In the genomic region with DNA sequence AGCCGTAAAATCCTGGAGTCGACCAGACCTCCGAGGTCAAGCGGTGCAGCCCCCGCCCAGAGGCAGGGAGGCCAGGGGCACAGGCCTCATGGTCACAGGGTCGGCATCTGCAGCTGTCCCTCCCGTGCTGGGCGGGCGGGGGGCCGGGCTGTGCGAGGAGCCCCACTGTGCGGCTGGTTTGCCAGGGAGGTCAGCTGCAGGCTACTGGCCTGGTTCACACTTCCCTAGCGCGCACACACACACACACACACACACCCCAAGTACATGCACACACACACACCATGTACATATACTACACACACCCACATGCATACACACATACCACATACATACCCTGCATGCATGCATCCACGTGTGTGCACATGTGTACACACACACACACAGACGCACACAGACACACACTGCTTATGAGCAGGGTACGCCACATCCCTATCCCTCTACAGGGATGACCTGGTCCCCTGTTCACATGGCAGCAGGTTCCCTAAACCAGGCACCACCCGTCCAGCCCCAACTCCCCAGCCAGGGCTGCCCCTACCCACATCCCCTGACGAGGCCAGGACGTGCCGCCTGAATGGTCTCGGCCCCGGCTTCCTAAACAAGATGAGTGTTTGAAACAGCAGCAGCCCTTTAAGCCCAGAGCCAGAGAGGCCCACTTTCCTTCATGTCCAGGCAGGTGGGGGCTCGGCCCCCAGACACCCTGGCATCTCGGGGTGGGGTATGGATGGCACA, we compare ENCODE assay signal across 13 cellular contexts.
A peak's percentile ranks its signal among the peaks of the same experiment; 100 is the strongest.
DNase-seq lines count a peak whose midpoint lies in the region; ATAC-seq and TF ChIP-seq lines count a peak whose summit lies in the region.
"Had no signal": no experiment of that assay in that cellular context is flagged by ENCODE, and none has a peak within 500 bp of the region (broad histone marks: within the 10 kb centered on the region; RNA-seq: fewer than 3 reads in every experiment).

No MANE protein-coding gene starts in this region.

- CTCF ChIA-PET in WTC11 (lab: Charles Lee) = interaction anchor here (1.2 to 2.5 kb wide), 5 partner anchors 17 to 109 kb away, joined by 3 to 13 read pairs (median 4); no protein-coding TSS in a partner anchor

- no peaks in the 10 kb centered on the region for H3K9me3 ChIP-seq in right cardiac atrium (ENCODE audit: control insufficient read depth, low read length)
- H3K9me3 ChIP-seq in tibial nerve = no peaks in the 10 kb centered on the region
- H3K9me3 ChIP-seq: colonic mucosa had no signal

- H3K4me1 ChIP-seq in right cardiac atrium (ENCODE audit: control insufficient read depth, insufficient read depth, low read length) (no peaks in the 10 kb centered on the region), tibial nerve (peaks cover 0 to 31% (median 15%) of the 10 kb centered on the region in 4 donors)
- H3K4me1 ChIP-seq: colonic mucosa had no signal

- intact Hi-C loops in right cardiac atrium (cut with DNase I) (no loop called here), cardiac septum (cut with DNase I) (loop anchor here (5.0 kb wide), 1 partner anchor 49 kb away; no protein-coding TSS in a partner anchor)

- no peak for TF ChIP-seq EP300 in tibial nerve (IDR thresholded peaks at IDR 0.05)

- peak; percentile 2 to 8 for ATAC-seq in right cardiac atrium
- ATAC-seq in WTC11 = no peak
- no peak for ATAC-seq in GM21529 (IDR thresholded peaks at IDR 0.05; ENCODE audit: unreplicated experiment)
- ATAC-seq in GM18867 (IDR thresholded peaks at IDR 0.05; ENCODE audit: unreplicated experiment) = no peak

- H3K27me3 Mint-ChIP-seq in WTC11 (ENCODE audit: low read depth) (no peaks in the 10 kb centered on the region), nephron (ENCODE audit: low read depth) (no peaks in the 10 kb centered on the region)

- H3K27ac ChIP-seq in right cardiac atrium (ENCODE audit: low read length) = no peak overlapping the region
- peak overlapping the region in 1 of 4 donors; percentile 65 for H3K27ac ChIP-seq in tibial nerve
- H3K27ac ChIP-seq: colonic mucosa had no signal

- DNase-seq in right cardiac atrium = peak in 1 of 3 donors; percentile 34
- no peak for DNase-seq in cardiac septum (ENCODE audit: low spot score)
- no peak for DNase-seq in WTC11 (ENCODE audit: low spot score)
- DNase-seq in mucosa of gallbladder (ENCODE audit: low spot score) = no peak
- DNase-seq in tibial nerve (ENCODE audit: low spot score in 2 of 2) = no peak
- DNase-seq: activated CD4-positive, alpha-beta T cell treated with anti-CD3 and anti-CD28 coated beads for 4 hours had no signal

- H3K27ac Mint-ChIP-seq in WTC11 = peak overlapping the region; percentile 63; the same call in 1 of the 2 replicates
- peak overlapping the region; percentile 93 to 98 (median 96) for H3K27ac Mint-ChIP-seq in nephron
- H3K27ac Mint-ChIP-seq: T-helper 1 cell treated with Interleukin-12 subunit alpha and Interleukin-12 subunit beta and Interleukin-4 antibody, amounts not matched to agents 30 μg/mL and 1 μg/mL, for 36 hours had no signal

- TF ChIP-seq POLR2A in tibial nerve (IDR thresholded peaks at IDR 0.05) = no peak

- H3K4me1 Mint-ChIP-seq in WTC11 (peaks cover 27% of the 10 kb centered on the region), nephron (peaks cover 78% of the 10 kb centered on the region)

- 86% methylated on average over 25 of the region's 25 CpGs for WGBS in right cardiac atrium
- 58 to 86% methylated on average over 9 to 20 of the region's 25 CpGs for WGBS in tibial nerve, 2 donors

- POLR2A ChIA-PET in WTC11 (lab: Charles Lee) = no interaction called here

- H3K4me3 Mint-ChIP-seq in WTC11 = no peak overlapping the region
- H3K4me3 Mint-ChIP-seq in nephron = peak overlapping the region; percentile 36 to 67 (median 62)
- H3K4me3 Mint-ChIP-seq: T-helper 1 cell treated with Interleukin-12 subunit alpha and Interleukin-12 subunit beta and Interleukin-4 antibody, amounts not matched to agents 30 μg/mL and 1 μg/mL, for 36 hours had no signal

- H3K4me3 ChIP-seq in right cardiac atrium (ENCODE audit: low read length) (no peak overlapping the region), tibial nerve (no peak overlapping the region)
- H3K4me3 ChIP-seq: lung, smooth muscle cell had no signal

- no peaks in the 10 kb centered on the region for H3K27me3 ChIP-seq in right cardiac atrium (ENCODE audit: control insufficient read depth, insufficient read depth)
- no peaks in the 10 kb centered on the region for H3K27me3 ChIP-seq in tibial nerve
- H3K27me3 ChIP-seq: colonic mucosa had no signal

- no peaks in the 10 kb centered on the region for H3K36me3 ChIP-seq in tibial nerve
- H3K36me3 ChIP-seq: colonic mucosa had no signal

- 0 out of 2 replicates have a peak, but pooled peaks cover 2% of the 10 kb centered on the region for H3K36me3 Mint-ChIP-seq in WTC11
- no peaks in the 10 kb centered on the region for H3K36me3 Mint-ChIP-seq in nephron (ENCODE audit: low read depth)

- TF ChIP-seq CTCF in WTC11 (IDR thresholded peaks at IDR 0.05) (no peak), nephron (IDR thresholded peaks at IDR 0.05; ENCODE audit: unreplicated experiment in 3 of 3) (no peak), tibial nerve (IDR thresholded peaks at IDR 0.05) (no peak)

- H3K9me3 Mint-ChIP-seq in WTC11 (peaks cover 4% of the 10 kb centered on the region; the same call in 1 of the 2 replicates), nephron (no peaks in the 10 kb centered on the region)
- H3K9me3 Mint-ChIP-seq: T-helper 1 cell treated with Interleukin-12 subunit alpha and Interleukin-12 subunit beta and Interleukin-4 antibody, amounts not matched to agents 30 μg/mL and 1 μg/mL, for 36 hours had no signal

TF ChIP-seq in WTC11, 78 proteins besides CTCF, POLR2A, EP300 and RAD21:
- TF ChIP-seq GABPB1 (CRISPR knock-in tag; IDR thresholded peaks at IDR 0.05) = no peak
- no peak for TF ChIP-seq FOXJ3 (CRISPR knock-in tag; IDR thresholded peaks at IDR 0.05; ENCODE audit: borderline replicate concordance)
- no peak for TF ChIP-seq SMAD4 (CRISPR knock-in tag; IDR thresholded peaks at IDR 0.05)
- TF ChIP-seq ZNF263 (CRISPR knock-in tag; IDR thresholded peaks at IDR 0.05; ENCODE audit: low read depth) = no peak
- no peak for TF ChIP-seq CBFB (CRISPR knock-in tag; IDR thresholded peaks at IDR 0.05; ENCODE audit: low read depth)
- no peak for TF ChIP-seq ZNF121 (CRISPR knock-in tag; IDR thresholded peaks at IDR 0.05)
- TF ChIP-seq, protein P1, sequence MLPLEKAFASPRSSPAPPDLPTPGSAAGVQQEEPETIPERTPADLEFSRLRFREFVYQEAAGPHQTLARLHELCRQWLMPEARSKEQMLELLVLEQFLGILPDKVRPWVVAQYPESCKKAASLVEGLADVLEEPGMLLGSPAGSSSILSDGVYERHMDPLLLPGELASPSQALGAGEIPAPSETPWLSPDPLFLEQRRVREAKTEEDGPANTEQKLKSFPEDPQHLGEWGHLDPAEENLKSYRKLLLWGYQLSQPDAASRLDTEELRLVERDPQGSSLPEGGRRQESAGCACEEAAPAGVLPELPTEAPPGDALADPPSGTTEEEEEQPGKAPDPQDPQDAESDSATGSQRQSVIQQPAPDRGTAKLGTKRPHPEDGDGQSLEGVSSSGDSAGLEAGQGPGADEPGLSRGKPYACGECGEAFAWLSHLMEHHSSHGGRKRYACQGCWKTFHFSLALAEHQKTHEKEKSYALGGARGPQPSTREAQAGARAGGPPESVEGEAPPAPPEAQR (CRISPR knock-in tag; IDR thresholded peaks at IDR 0.05) = no peak
- TF ChIP-seq KAT7 (CRISPR knock-in tag; IDR thresholded peaks at IDR 0.05; ENCODE audit: borderline replicate concordance) = no peak
- TF ChIP-seq, protein P2, sequence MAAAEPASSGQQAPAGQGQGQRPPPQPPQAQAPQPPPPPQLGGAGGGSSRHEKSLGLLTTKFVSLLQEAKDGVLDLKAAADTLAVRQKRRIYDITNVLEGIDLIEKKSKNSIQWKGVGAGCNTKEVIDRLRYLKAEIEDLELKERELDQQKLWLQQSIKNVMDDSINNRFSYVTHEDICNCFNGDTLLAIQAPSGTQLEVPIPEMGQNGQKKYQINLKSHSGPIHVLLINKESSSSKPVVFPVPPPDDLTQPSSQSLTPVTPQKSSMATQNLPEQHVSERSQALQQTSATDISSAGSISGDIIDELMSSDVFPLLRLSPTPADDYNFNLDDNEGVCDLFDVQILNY (CRISPR knock-in tag; IDR thresholded peaks at IDR 0.05) = no peak
- TF ChIP-seq, protein P3, sequence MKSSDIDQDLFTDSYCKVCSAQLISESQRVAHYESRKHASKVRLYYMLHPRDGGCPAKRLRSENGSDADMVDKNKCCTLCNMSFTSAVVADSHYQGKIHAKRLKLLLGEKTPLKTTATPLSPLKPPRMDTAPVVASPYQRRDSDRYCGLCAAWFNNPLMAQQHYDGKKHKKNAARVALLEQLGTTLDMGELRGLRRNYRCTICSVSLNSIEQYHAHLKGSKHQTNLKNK (CRISPR knock-in tag; IDR thresholded peaks at IDR 0.05) = no peak

Comparison
In these comparisons a context has a peak if more than half of its experiments do, and no peak if none do; other contexts are left out.
1. ATAC-seq: peak in right cardiac atrium (2 of 2); none in WTC11 (single experiment), GM21529 (single experiment) and GM18867 (single experiment).